ENCODE assay signal across 20 cellular contexts in genomic region chr2:131029812-131030211, GRCh38.
"Had no signal": no experiment of that assay in that cellular context is flagged by ENCODE, and none has a peak within 500 bp of the region (broad histone marks: within the 10 kb centered on the region; RNA-seq: fewer than 3 reads in every experiment).

No MANE protein-coding gene starts in this region.

- H3K36me3 ChIP-seq: breast epithelium, gastroesophageal sphincter, neutrophil, pancreas had no signal

- FAIRE-seq: pancreas had no signal

- H3K27me3 ChIP-seq: gastroesophageal sphincter, pancreas, testis had no signal

- DNase-seq: activated CD4-positive, alpha-beta memory T cell treated with anti-CD3 and anti-CD28 coated beads, Interleukin-2, amount 10 ng/mL, durations not matched to agents 7 days and 5 days; activated CD4-positive, alpha-beta T cell treated with anti-CD3 and anti-CD28 coated beads for 48 hours; activated naive CD4-positive, alpha-beta T cell treated with Interleukin-2 at 50 U/mL for 16 hours; activated naive CD8-positive, alpha-beta T cell treated with anti-CD3 and anti-CD28 coated beads for 36 hours; cortex of kidney; left cardiac atrium; pancreas; psoas muscle; right cardiac atrium; stimulated activated CD4-positive, alpha-beta T cell treated with anti-CD3 and anti-CD28 coated beads, Interleukin-2, amount 100 ng/mL, for 48 hours; stimulated activated CD8-positive, alpha-beta memory T cell treated with anti-CD3 and anti-CD28 coated beads, Interleukin-4, amount 100 ng/mL, for 48 hours; stimulated activated naive B cell treated with anti-CD40 and anti-IgM and Interleukin-4, amounts not matched to agents 10 μg/mL and 1 μg/mL and 100 μg/mL, for 72 hours; T1000; trophoblast cell had no signal

- H3K4me3 ChIP-seq: breast epithelium, gastroesophageal sphincter, pancreas, psoas muscle, skin epidermis, testis had no signal

- H3K4me1 ChIP-seq: breast epithelium, pancreas, psoas muscle had no signal

- H3K27ac ChIP-seq: breast epithelium, epithelial cell of prostate, gastroesophageal sphincter, neutrophil, pancreas, psoas muscle, skin epidermis, testis had no signal

- H3K9me3 ChIP-seq: pancreas, psoas muscle, testis had no signal
